Comparison of ENCODE assay signal across 21 cellular contexts in the genomic region with DNA sequence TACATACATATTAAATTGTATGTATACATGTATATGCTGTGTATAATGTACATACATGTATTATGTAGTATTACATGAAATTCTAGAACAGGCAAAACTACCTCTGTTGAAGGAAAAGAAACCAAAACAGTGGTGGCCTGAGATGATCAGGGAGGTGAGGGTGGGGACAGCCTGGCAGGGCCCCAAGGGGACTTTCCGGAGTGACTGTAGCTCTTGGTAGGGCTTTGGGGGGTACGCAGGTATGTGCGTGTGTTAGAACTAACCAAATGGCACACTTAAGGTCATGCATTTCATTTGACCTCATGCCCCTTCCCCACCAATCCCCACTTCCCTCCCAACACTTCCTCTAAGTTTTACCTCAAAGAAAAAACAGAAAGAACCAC. TPM values are rescaled to one million over a fixed set of nuclear protein-coding genes. Genes with fewer than 3 reads are reported as not detected.
DNase-seq lines count a peak whose midpoint lies in the region; ATAC-seq and TF ChIP-seq lines count a peak whose summit lies in the region.
"Had no signal": no experiment of that assay in that cellular context is flagged by ENCODE, and none has a peak within 500 bp of the region (broad histone marks: within the 10 kb centered on the region; RNA-seq: fewer than 3 reads in every experiment).

No MANE protein-coding gene starts in this region.

- in situ Hi-C loops in mammary epithelial cell (cut with MboI; ENCODE audit: low sequenced_read_pairs in 2 of 2) = no loop called here

- no peaks in the 10 kb centered on the region for H3K36me3 Mint-ChIP-seq in natural killer cell treated with Interleukin-12 subunit alpha and Interleukin-12 subunit beta and Interleukin-15 and Interleukin-18, amount 100 ng/mL, for 72 hours
- H3K36me3 Mint-ChIP-seq: CD4-positive, alpha-beta memory T cell had no signal

- TF ChIP-seq CTCF in mammary epithelial cell (conservative IDR thresholded peaks at IDR 0.05 in 1 of 2, IDR thresholded peaks at IDR 0.05 in 1 of 2; ENCODE audit: extremely low read depth in 1 of 2, insufficient read depth in 1 of 2, low read depth in 1 of 2, low read length in 2 of 2) = no peak
- TF ChIP-seq CTCF in lower leg skin (IDR thresholded peaks at IDR 0.05) = no peak

- H3K27me3 Mint-ChIP-seq in natural killer cell treated with Interleukin-12 subunit alpha and Interleukin-12 subunit beta and Interleukin-15 and Interleukin-18, amount 100 ng/mL, for 72 hours = no peaks in the 10 kb centered on the region

- DNase-seq in SKM-1 (lab: John Stamatoyannopoulos, UW; ENCODE audit: unreplicated experiment) = peak; percentile 6
- DNase-seq in SKM-1 treated with dmso at 0.1 percent for 144 hours (lab: John Stamatoyannopoulos, UW; ENCODE audit: unreplicated experiment) = no peak
- DNase-seq in mammary epithelial cell = no peak
- no peak for DNase-seq in natural killer cell treated with Interleukin-12 subunit alpha and Interleukin-12 subunit beta and Interleukin-15 and Interleukin-18, amount 100 ng/mL, for 72 hours (ENCODE audit: low spot score)
- DNase-seq in lower leg skin (ENCODE audit: low spot score in 2 of 2) = no peak
- DNase-seq in head of caudate nucleus = no peak
- no peak for DNase-seq in activated gamma-delta T cell treated with Interleukin-2 at 50 U/mL for 16 hours
- DNase-seq: ACHN; Caco-2; CD4-positive, alpha-beta memory T cell; GOT3; Kasumi-1; NCI-H1417; NCI-H1694 treated with DMSO at 0.1 percent for 48 hours; NCI-H446; NCI-H526; SHP77 had no signal

- CTCF ChIA-PET in mammary epithelial cell (lab: Charles Lee; ENCODE audit: low non-redundant PET) = no interaction called here

- dilution Hi-C loops in mammary epithelial cell (cut with HindIII; ENCODE audit: low sequenced_read_pairs) = loop anchor here (5.0 kb wide), 1 partner anchor 62 kb away; no protein-coding TSS in a partner anchor

- H3K4me3 Mint-ChIP-seq in natural killer cell treated with Interleukin-12 subunit alpha and Interleukin-12 subunit beta and Interleukin-15 and Interleukin-18, amount 100 ng/mL, for 72 hours = no peak overlapping the region
- H3K4me3 Mint-ChIP-seq: CD4-positive, alpha-beta memory T cell had no signal

- no peak for TF ChIP-seq POLR2A in lower leg skin (IDR thresholded peaks at IDR 0.05)

- no peak overlapping the region for H3K4me2 ChIP-seq in mammary epithelial cell (ENCODE audit: insufficient read depth, low read depth, low read length)
- H3K4me2 ChIP-seq: BLaER1 had no signal

- H3K36me3 ChIP-seq in mammary epithelial cell (ENCODE audit: insufficient read depth, low read length) = peaks cover 4% of the 10 kb centered on the region
- peaks cover 8 to 12% (median 11%) of the 10 kb centered on the region in 3 donors for H3K36me3 ChIP-seq in skeletal muscle tissue (ENCODE audit: control insufficient read depth in 3 of 3, insufficient read depth in 3 of 3, low read length in 3 of 3)

- peak overlapping the region; percentile 12 to 62 for H3K27ac Mint-ChIP-seq in natural killer cell treated with Interleukin-12 subunit alpha and Interleukin-12 subunit beta and Interleukin-15 and Interleukin-18, amount 100 ng/mL, for 72 hours
- H3K27ac Mint-ChIP-seq: CD4-positive, alpha-beta memory T cell had no signal

- no peaks in the 10 kb centered on the region for H3K9me3 Mint-ChIP-seq in natural killer cell treated with Interleukin-12 subunit alpha and Interleukin-12 subunit beta and Interleukin-15 and Interleukin-18, amount 100 ng/mL, for 72 hours

- H3K4me3 ChIP-seq in mammary epithelial cell (replicated peaks in 1 of 3; ENCODE audit: insufficient read depth in 1 of 3, low read depth in 2 of 3, low read length in 3 of 3) (no peak overlapping the region), skeletal muscle tissue (ENCODE audit: low read length in 3 of 3) (no peak overlapping the region), lower leg skin (ENCODE audit: low read depth, poor library complexity, severe bottlenecking) (no peak overlapping the region)
- H3K4me3 ChIP-seq: BLaER1, MG63 had no signal

- H3K4me1 ChIP-seq in mammary epithelial cell (ENCODE audit: insufficient read depth, low read length) (peaks cover 48% of the 10 kb centered on the region), skeletal muscle tissue (ENCODE audit: control insufficient read depth in 3 of 3, insufficient read depth in 3 of 3, low read length in 3 of 3) (peaks cover 70 to 92% (median 76%) of the 10 kb centered on the region in 3 donors)
- H3K4me1 ChIP-seq: Caco-2 had no signal

- H2AFZ ChIP-seq in mammary epithelial cell (ENCODE audit: low read depth, low read length) = no peak overlapping the region

- H3K27ac ChIP-seq in mammary epithelial cell (ENCODE audit: insufficient read depth, low read depth, low read length) (peak overlapping the region; percentile 20), skeletal muscle tissue (ENCODE audit: low read depth, low read length) (peak overlapping the region; percentile 95)
- H3K27ac ChIP-seq: 22Rv1, BLaER1 had no signal

- no peak overlapping the region for H3K9ac ChIP-seq in mammary epithelial cell (ENCODE audit: insufficient read depth, low read length)
- H3K9ac ChIP-seq in skeletal muscle tissue (ENCODE audit: low read depth in 1 of 3, low read length in 3 of 3) = peak overlapping the region in 1 of 3 donors; percentile 26
- H3K9ac ChIP-seq: BLaER1 had no signal

- 42% methylated on average over 3 of the region's 3 CpGs for WGBS in mammary epithelial cell (ENCODE audit: low coverage, missing lambda C conversion rate)
- 78 to 81% methylated on average over 3 of the region's 3 CpGs for WGBS in lower leg skin, 2 donors

- H3K79me2 ChIP-seq in mammary epithelial cell (ENCODE audit: insufficient read depth, low read length) = peaks cover 97% of the 10 kb centered on the region

- no peaks in the 10 kb centered on the region for H3K9me3 ChIP-seq in mammary epithelial cell (replicated peaks; ENCODE audit: insufficient read depth, low read length)
- peaks cover 0 to 2% (median 0%) of the 10 kb centered on the region in 3 donors for H3K9me3 ChIP-seq in skeletal muscle tissue (ENCODE audit: control insufficient read depth in 3 of 3, low read length in 3 of 3)
- H3K9me3 ChIP-seq: BLaER1, Caco-2, MG63 had no signal

- H4K20me1 ChIP-seq in mammary epithelial cell (ENCODE audit: insufficient read depth, low read length) = no peaks in the 10 kb centered on the region

- intact Hi-C loops in mammary epithelial cell (cut with micrococcal nuclease) = no loop called here
- intact Hi-C loops in lower leg skin (cut with DNase I; ENCODE audit: low total_unique reads) = no loop called here
- intact Hi-C loops in head of caudate nucleus (cut with DNase I) = no loop called here

- peak in 1 of 2 donors; percentile 58 for ATAC-seq in natural killer cell treated with Interleukin-12 subunit alpha and Interleukin-12 subunit beta and Interleukin-15 and Interleukin-18, amount 100 ng/mL, for 72 hours

- H3K27me3 ChIP-seq in mammary epithelial cell (ENCODE audit: insufficient read depth, low read length) (no peaks in the 10 kb centered on the region), skeletal muscle tissue (ENCODE audit: control insufficient read depth in 3 of 3, insufficient read depth in 3 of 3, low read length in 3 of 3) (no peaks in the 10 kb centered on the region)
- H3K27me3 ChIP-seq: BLaER1, MG63 had no signal

- BruUV-seq in mammary epithelial cell (replicated peaks; lab: Mats Ljungman, UMichigan) = no TSS peak

- peaks cover 58 to 81% of the 10 kb centered on the region in 2 donors for H3K4me1 Mint-ChIP-seq in natural killer cell treated with Interleukin-12 subunit alpha and Interleukin-12 subunit beta and Interleukin-15 and Interleukin-18, amount 100 ng/mL, for 72 hours (ENCODE audit: low read depth in 2 of 2)
- H3K4me1 Mint-ChIP-seq: CD4-positive, alpha-beta memory T cell had no signal

RNA-seq across cellular contexts. Expression of a gene that starts 31.3 kb away (rescaled TPM):
- total RNA-seq in mammary epithelial cell (100 to 1,000 TPM; 111 to 126 TPM), skeletal muscle tissue (32.9 TPM), lower leg skin (10 to 100 TPM; 30.3 to 39.5 (median 32.2) TPM)
- polyA plus RNA-seq in mammary epithelial cell = 141 TPM
- polyA minus RNA-seq in mammary epithelial cell = 123 TPM
- 10 to 100 TPM; 61.3 to 76.4 TPM for total RNA-seq in natural killer cell treated with Interleukin-12 subunit alpha and Interleukin-12 subunit beta and Interleukin-15 and Interleukin-18, amount 100 ng/mL, for 72 hours
